Comparison of ENCODE assay signal across 36 cellular contexts in the genomic region with DNA sequence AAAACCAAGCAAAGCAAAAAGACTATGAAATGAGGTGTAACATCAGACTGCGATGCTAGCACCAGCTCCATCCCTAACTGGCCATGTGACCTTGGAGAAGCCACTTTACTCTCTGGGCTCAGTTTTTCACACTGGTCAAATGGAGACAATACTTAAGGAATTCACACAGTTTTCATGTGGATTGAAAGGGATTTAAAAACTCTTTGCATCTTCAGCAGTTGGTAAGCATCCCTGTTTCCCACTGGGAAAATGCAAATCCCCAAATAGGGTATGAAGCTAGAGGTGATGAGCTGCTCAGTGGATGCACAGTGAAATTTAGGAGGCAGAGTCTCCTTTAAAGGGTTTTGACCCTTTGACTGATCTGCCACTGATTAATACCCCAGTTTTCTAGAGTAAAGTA.
"Had no signal": no experiment of that assay in that cellular context is flagged by ENCODE, and none has a peak within 500 bp of the region (broad histone marks: within the 10 kb centered on the region; RNA-seq: fewer than 3 reads in every experiment).

No MANE protein-coding gene starts in this region.

- H3K27ac ChIP-seq: adrenal gland, body of pancreas, brain microvascular endothelial cell, breast epithelium, VCaP had no signal

- H3K9me3 Mint-ChIP-seq: activated CD4-positive, alpha-beta memory T cell treated with anti-CD3 and anti-CD28 coated beads, Interleukin-2, amount 10 ng/mL, durations not matched to agents 7 days and 5 days; activated CD4-positive, alpha-beta T cell treated with anti-CD3 and anti-CD28 coated beads, Interleukin-2, amount 10 ng/mL, durations not matched to agents 7 days and 5 days; activated naive CD4-positive, alpha-beta T cell treated with anti-CD3 and anti-CD28 coated beads, Interleukin-2, amount 10 ng/mL, durations not matched to agents 7 days and 5 days; activated naive CD4-positive, alpha-beta T cell treated with anti-CD3 and anti-CD28 coated beads, Interleukin-2, amount 50 U/mL, for 24 hours; activated naive CD8-positive, alpha-beta T cell treated with anti-CD3 and anti-CD28 coated beads, Interleukin-2, amount 10 ng/mL, durations not matched to agents 7 days and 5 days; activated T-cell treated with anti-CD3 and anti-CD28 coated beads, Interleukin-2, amount 50 U/mL, for 24 hours; activated T-helper 2 cell treated with anti-CD3 and anti-CD28 coated beads, Interferon-gamma antibody, Interleukin-2, Interleukin-4, amounts not matched to agents 10 μg/mL and 5 μg/mL and 100 μg/mL, durations not matched to agents 14 hours and 24 hours and 36 hours; T-helper 1 cell treated with Interleukin-12 subunit alpha and Interleukin-12 subunit beta and Interleukin-4 antibody, amounts not matched to agents 30 μg/mL and 1 μg/mL, for 36 hours; T-helper 2 cell treated with Interferon-gamma antibody and Interleukin-4, amounts not matched to agents 5 μg/mL and 100 μg/mL, for 36 hours had no signal

- H3K36me3 Mint-ChIP-seq: activated CD8-positive, alpha-beta memory T cell treated with anti-CD3 and anti-CD28 coated beads, Interleukin-2, amount 10 ng/mL, durations not matched to agents 7 days and 5 days; activated naive CD4-positive, alpha-beta T cell treated with anti-CD3 and anti-CD28 coated beads, Interleukin-2, amount 10 ng/mL, durations not matched to agents 7 days and 5 days; activated naive CD4-positive, alpha-beta T cell treated with anti-CD3 and anti-CD28 coated beads, Interleukin-2, amount 50 U/mL, for 24 hours; activated naive CD8-positive, alpha-beta T cell; activated naive CD8-positive, alpha-beta T cell treated with anti-CD3 and anti-CD28 coated beads, Interleukin-2, amount 10 ng/mL, durations not matched to agents 7 days and 5 days had no signal

- DNase-seq: activated CD4-positive, alpha-beta memory T cell treated with anti-CD3 and anti-CD28 coated beads, Interleukin-2, amount 10 ng/mL, durations not matched to agents 7 days and 5 days; activated CD4-positive, alpha-beta T cell treated with anti-CD3 and anti-CD28 coated beads for 1 hour; activated CD4-positive, alpha-beta T cell treated with anti-CD3 and anti-CD28 coated beads for 36 hours; activated CD4-positive, alpha-beta T cell treated with anti-CD3 and anti-CD28 coated beads for 48 hours; activated CD4-positive, alpha-beta T cell treated with anti-CD3 and anti-CD28 coated beads, Interleukin-2, amount 10 ng/mL, durations not matched to agents 7 days and 5 days; activated CD4-positive, alpha-beta T cell treated with anti-CD3 and anti-CD28 coated beads, Interleukin-2, amount 50 U/mL, for 48 hours; activated CD4-positive, CD25-positive, alpha-beta regulatory T cell; activated CD8-positive, alpha-beta memory T cell treated with anti-CD3 and anti-CD28 coated beads for 24 hours; activated CD8-positive, alpha-beta memory T cell treated with anti-CD3 and anti-CD28 coated beads, Interleukin-2, amount 10 ng/mL, durations not matched to agents 7 days and 5 days; activated CD8-positive, alpha-beta memory T cell treated with anti-CD3 and anti-CD28 coated beads, Interleukin-2, amount 50 U/mL, for 48 hours; activated CD8-positive, alpha-beta T cell treated with anti-CD3 and anti-CD28 coated beads, Interleukin-2, amount 10 ng/mL, durations not matched to agents 7 days and 5 days; activated effector memory CD4-positive, alpha-beta T cell treated with Interleukin-2 at 50 U/mL for 16 hours; activated gamma-delta T cell; activated naive CD4-positive, alpha-beta T cell treated with anti-CD3 and anti-CD28 coated beads, Interleukin-2, amount 10 ng/mL, durations not matched to agents 7 days and 5 days; activated naive CD4-positive, alpha-beta T cell treated with Interleukin-2 at 50 U/mL for 16 hours; activated naive CD8-positive, alpha-beta T cell treated with anti-CD3 and anti-CD28 coated beads, Interleukin-2, amount 10 ng/mL, durations not matched to agents 7 days and 5 days; activated T-cell treated with anti-CD3 and anti-CD28 coated beads, Interleukin-2, amount 50 U/mL, for 24 hours; activated T-cell treated with anti-CD3 and anti-CD28 coated beads, Interleukin-2, amount 50 U/mL, for 48 hours; adrenal gland; amniotic stem cell; aorta; body of pancreas; brain microvascular endothelial cell; central memory CD4-positive, alpha-beta T cell; T-helper 1 cell; T-helper 2 cell; T-helper 9 cell had no signal

- FAIRE-seq: astrocyte, TTC549 had no signal

- H3K9me3 ChIP-seq: adrenal gland, body of pancreas, breast epithelium had no signal

- H3K4me3 Mint-ChIP-seq: activated CD4-positive, alpha-beta memory T cell treated with anti-CD3 and anti-CD28 coated beads, Interleukin-2, amount 10 ng/mL, durations not matched to agents 7 days and 5 days; activated CD4-positive, alpha-beta T cell treated with anti-CD3 and anti-CD28 coated beads for 36 hours; activated CD4-positive, alpha-beta T cell treated with anti-CD3 and anti-CD28 coated beads, Interleukin-2, amount 10 ng/mL, durations not matched to agents 7 days and 5 days; activated CD8-positive, alpha-beta memory T cell treated with anti-CD3 and anti-CD28 coated beads, Interleukin-2, amount 10 ng/mL, durations not matched to agents 7 days and 5 days; activated CD8-positive, alpha-beta T cell treated with anti-CD3 and anti-CD28 coated beads, Interleukin-2, amount 10 ng/mL, durations not matched to agents 7 days and 5 days; activated naive CD4-positive, alpha-beta T cell treated with anti-CD3 and anti-CD28 coated beads, Interleukin-2, amount 10 ng/mL, durations not matched to agents 7 days and 5 days; activated naive CD4-positive, alpha-beta T cell treated with anti-CD3 and anti-CD28 coated beads, Interleukin-2, amount 50 U/mL, for 24 hours; activated naive CD8-positive, alpha-beta T cell; activated naive CD8-positive, alpha-beta T cell treated with anti-CD3 and anti-CD28 coated beads, Interleukin-2, amount 10 ng/mL, durations not matched to agents 7 days and 5 days; activated T-cell treated with anti-CD3 and anti-CD28 coated beads, Interleukin-2, amount 50 U/mL, for 24 hours; T-helper 1 cell treated with Interleukin-12 subunit alpha and Interleukin-12 subunit beta and Interleukin-4 antibody, amounts not matched to agents 30 μg/mL and 1 μg/mL, for 36 hours; T-helper 2 cell treated with Interferon-gamma antibody and Interleukin-4, amounts not matched to agents 5 μg/mL and 100 μg/mL, for 36 hours had no signal

- H3K4me3 ChIP-seq: adrenal gland, body of pancreas, breast epithelium had no signal

- H3K4me1 ChIP-seq: adrenal gland, body of pancreas, breast epithelium had no signal

- H3K27me3 ChIP-seq: adrenal gland, body of pancreas, brain microvascular endothelial cell, breast epithelium had no signal

- H3K36me3 ChIP-seq: adrenal gland, brain microvascular endothelial cell, breast epithelium had no signal

- H3K27me3 Mint-ChIP-seq: activated CD4-positive, alpha-beta memory T cell treated with anti-CD3 and anti-CD28 coated beads, Interleukin-2, amount 10 ng/mL, durations not matched to agents 7 days and 5 days; activated CD4-positive, alpha-beta T cell treated with anti-CD3 and anti-CD28 coated beads, Interleukin-2, amount 10 ng/mL, durations not matched to agents 7 days and 5 days; activated CD8-positive, alpha-beta memory T cell treated with anti-CD3 and anti-CD28 coated beads, Interleukin-2, amount 10 ng/mL, durations not matched to agents 7 days and 5 days; activated naive CD4-positive, alpha-beta T cell treated with anti-CD3 and anti-CD28 coated beads, Interleukin-2, amount 50 U/mL, for 24 hours; activated naive CD8-positive, alpha-beta T cell treated with anti-CD3 and anti-CD28 coated beads, Interleukin-2, amount 10 ng/mL, durations not matched to agents 7 days and 5 days had no signal

- H3K27ac Mint-ChIP-seq: activated CD4-positive, alpha-beta memory T cell treated with anti-CD3 and anti-CD28 coated beads, Interleukin-2, amount 10 ng/mL, durations not matched to agents 7 days and 5 days; activated CD4-positive, alpha-beta T cell treated with anti-CD3 and anti-CD28 coated beads for 36 hours; activated CD4-positive, alpha-beta T cell treated with anti-CD3 and anti-CD28 coated beads, Interleukin-2, amount 10 ng/mL, durations not matched to agents 7 days and 5 days; activated CD8-positive, alpha-beta memory T cell treated with anti-CD3 and anti-CD28 coated beads, Interleukin-2, amount 10 ng/mL, durations not matched to agents 7 days and 5 days; activated CD8-positive, alpha-beta T cell treated with anti-CD3 and anti-CD28 coated beads, Interleukin-2, amount 10 ng/mL, durations not matched to agents 7 days and 5 days; activated naive CD4-positive, alpha-beta T cell treated with anti-CD3 and anti-CD28 coated beads, Interleukin-2, amount 10 ng/mL, durations not matched to agents 7 days and 5 days; activated naive CD4-positive, alpha-beta T cell treated with anti-CD3 and anti-CD28 coated beads, Interleukin-2, amount 50 U/mL, for 24 hours; activated naive CD8-positive, alpha-beta T cell; activated naive CD8-positive, alpha-beta T cell treated with anti-CD3 and anti-CD28 coated beads, Interleukin-2, amount 10 ng/mL, durations not matched to agents 7 days and 5 days; activated T-cell treated with anti-CD3 and anti-CD28 coated beads, Interleukin-2, amount 50 U/mL, for 24 hours; activated T-helper 2 cell treated with anti-CD3 and anti-CD28 coated beads, Interferon-gamma antibody, Interleukin-2, Interleukin-4, amounts not matched to agents 10 μg/mL and 5 μg/mL and 100 μg/mL, durations not matched to agents 14 hours and 24 hours and 36 hours; T-helper 1 cell treated with Interleukin-12 subunit alpha and Interleukin-12 subunit beta and Interleukin-4 antibody, amounts not matched to agents 30 μg/mL and 1 μg/mL, for 36 hours; T-helper 2 cell treated with Interferon-gamma antibody and Interleukin-4, amounts not matched to agents 5 μg/mL and 100 μg/mL, for 36 hours had no signal

- H3K4me1 Mint-ChIP-seq: activated CD4-positive, alpha-beta memory T cell treated with anti-CD3 and anti-CD28 coated beads, Interleukin-2, amount 10 ng/mL, durations not matched to agents 7 days and 5 days; activated CD4-positive, alpha-beta T cell treated with anti-CD3 and anti-CD28 coated beads for 36 hours; activated CD4-positive, alpha-beta T cell treated with anti-CD3 and anti-CD28 coated beads, Interleukin-2, amount 10 ng/mL, durations not matched to agents 7 days and 5 days; activated CD8-positive, alpha-beta memory T cell treated with anti-CD3 and anti-CD28 coated beads, Interleukin-2, amount 10 ng/mL, durations not matched to agents 7 days and 5 days; activated naive CD4-positive, alpha-beta T cell treated with anti-CD3 and anti-CD28 coated beads, Interleukin-2, amount 10 ng/mL, durations not matched to agents 7 days and 5 days; activated naive CD4-positive, alpha-beta T cell treated with anti-CD3 and anti-CD28 coated beads, Interleukin-2, amount 50 U/mL, for 24 hours; activated naive CD8-positive, alpha-beta T cell treated with anti-CD3 and anti-CD28 coated beads, Interleukin-2, amount 10 ng/mL, durations not matched to agents 7 days and 5 days had no signal
